ENCODE assay signal across 9 cellular contexts in genomic region chr22:31625661-31626426, GRCh38. TPM values are rescaled to one million over a fixed set of nuclear protein-coding genes. Genes with fewer than 3 reads are reported as not detected.
DNase-seq lines count a peak whose midpoint lies in the region; ATAC-seq, FAIRE-seq and TF ChIP-seq lines count a peak whose summit lies in the region.
"Had no signal": no experiment of that assay in that cellular context is flagged by ENCODE, and none has a peak within 500 bp of the region (broad histone marks: within the 10 kb centered on the region; RNA-seq: fewer than 3 reads in every experiment).

No MANE protein-coding gene starts in this region.

- no peak overlapping the region for H2AFZ ChIP-seq in OCI-LY1 (ENCODE audit: low read length)

- H3K4me3 Mint-ChIP-seq in naive thymus-derived CD8-positive, alpha-beta T cell: peak overlapping the region in 1 of 10 donors; percentile 28

- peaks cover 22 to 68% (median 51%) of the 10 kb centered on the region in 4 donors for H3K4me1 Mint-ChIP-seq in naive thymus-derived CD8-positive, alpha-beta T cell

- no peaks in the 10 kb centered on the region for H3K9me2 ChIP-seq in OCI-LY1 (ENCODE audit: low read depth, low read length)

- no peaks in the 10 kb centered on the region for H3K27me3 ChIP-seq in OCI-LY1 (ENCODE audit: insufficient read depth, low read length)

- no peaks in the 10 kb centered on the region for H3K27me3 Mint-ChIP-seq in naive thymus-derived CD8-positive, alpha-beta T cell

- H3K36me3 Mint-ChIP-seq in naive thymus-derived CD8-positive, alpha-beta T cell: peaks cover 0 to 2% (median 0%) of the 10 kb centered on the region in 3 donors

- no peak for FAIRE-seq in RCC 7860 (lab: Jason Lieb, UNC)
- FAIRE-seq: colon had no signal

- peaks cover 28% of the 10 kb centered on the region for H3K4me1 ChIP-seq in OCI-LY1 (ENCODE audit: insufficient read depth, low read length, severe bottlenecking)

- peak overlapping the region; percentile 63 for H3K27ac ChIP-seq in OCI-LY1 (ENCODE audit: low read depth, low read length, poor library complexity, severe bottlenecking)

- no peaks in the 10 kb centered on the region for H4K20me1 ChIP-seq in OCI-LY1 (ENCODE audit: insufficient read depth, low read length)

- H3K4me3 ChIP-seq in OCI-LY1 (ENCODE audit: low read depth, low read length, poor library complexity, severe bottlenecking): no peak overlapping the region

- no peaks in the 10 kb centered on the region for H3K79me2 ChIP-seq in OCI-LY1 (ENCODE audit: insufficient read depth, low read length)

- no peak for TF ChIP-seq POLR2A in erythroblast (IDR thresholded peaks at IDR 0.05; ENCODE audit: low read length)

- peak overlapping the region in 8 of 10 donors; percentile 24 to 97 (median 78) for H3K27ac Mint-ChIP-seq in naive thymus-derived CD8-positive, alpha-beta T cell

- H3K4me2 ChIP-seq in OCI-LY1 (ENCODE audit: low read length): no peak overlapping the region; the same call in 1 of the 2 replicates

- no peak for TF ChIP-seq CTCF in OCI-LY1 (IDR thresholded peaks at IDR 0.05; ENCODE audit: low read length)

- ATAC-seq in naive thymus-derived CD8-positive, alpha-beta T cell: no peak
- no peak for ATAC-seq in activated CD4-positive, CD25-positive, alpha-beta regulatory T cell treated with anti-CD3 and anti-CD28 coated beads, Interleukin-2, amount 50 U/mL, for 24 hours

- peak; percentile 85 for DNase-seq in Ammon's horn (ENCODE audit: low spot score)
- peak; percentile 50 for DNase-seq in erythroblast (lab: John Stamatoyannopoulos, UW)
- no peak for DNase-seq in naive thymus-derived CD8-positive, alpha-beta T cell
- DNase-seq in effector CD4-positive, alpha-beta T cell: no peak
- DNase-seq in NCI-H1105 treated with DMSO at 0.1 percent for 48 hours (lab: John Stamatoyannopoulos, UW): no peak
- DNase-seq in RCC 7860 (ENCODE audit: low spot score): no peak

- no peaks in the 10 kb centered on the region for H3F3A ChIP-seq in OCI-LY1 (ENCODE audit: insufficient read depth, low read length)

- no peak overlapping the region for H3K9ac ChIP-seq in OCI-LY1 (ENCODE audit: low read length)

- H3K9me3 Mint-ChIP-seq in naive thymus-derived CD8-positive, alpha-beta T cell: no peaks in the 10 kb centered on the region

- peaks cover 40% of the 10 kb centered on the region; the same call in 1 of the 2 replicates for H3K36me3 ChIP-seq in OCI-LY1 (ENCODE audit: insufficient read depth, low read length)

- POLR2A ChIA-PET in naive thymus-derived CD8-positive, alpha-beta T cell (lab: Charles Lee): no interaction called here

- no peaks in the 10 kb centered on the region for H3K9me3 ChIP-seq in OCI-LY1 (ENCODE audit: low read length)

RNA-seq across cellular contexts. Expression of gene PISD, which starts 36.2 kb away (rescaled TPM):
- 10 to 100 TPM; 35.2 to 36.6 TPM for total RNA-seq in naive thymus-derived CD8-positive, alpha-beta T cell
- 10 to 100 TPM; 12.7 to 21.0 (median 17.7) TPM for polyA plus RNA-seq in naive thymus-derived CD8-positive, alpha-beta T cell

Comparison
In these comparisons a context has a peak if more than half of its experiments do, and no peak if none do; other contexts are left out.
1. DNase-seq: peak in Ammon's horn (single experiment) and erythroblast (2 of 2); none in naive thymus-derived CD8-positive, alpha-beta T cell (0 of 10), effector CD4-positive, alpha-beta T cell (single experiment), NCI-H1105 treated with DMSO at 0.1 percent for 48 hours (single experiment) and RCC 7860 (single experiment).